25 cellular contexts compared by ENCODE assay signal in the genomic region with DNA sequence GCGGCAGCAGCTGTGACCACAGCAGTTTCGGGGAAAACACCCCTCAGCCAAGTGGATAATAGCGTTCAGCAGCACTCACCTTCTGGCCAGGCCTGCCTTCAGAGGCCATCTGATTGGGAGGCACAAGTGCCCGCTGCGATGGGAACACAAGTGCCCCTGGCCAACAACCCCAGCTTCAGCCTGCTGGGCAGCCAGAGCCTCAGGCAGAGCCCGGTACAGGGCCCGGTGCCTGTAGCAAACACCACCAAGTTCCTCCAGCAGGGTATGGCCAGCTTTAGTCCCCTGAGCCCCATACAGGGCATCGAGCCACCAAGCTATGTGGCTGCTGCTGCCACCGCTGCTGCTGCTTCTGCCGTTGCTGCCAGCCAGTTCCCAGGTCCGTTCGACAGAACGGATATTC.
"Had no signal": no experiment of that assay in that cellular context is flagged by ENCODE, and none has a peak within 500 bp of the region (broad histone marks: within the 10 kb centered on the region; RNA-seq: fewer than 3 reads in every experiment).

No MANE protein-coding gene starts in this region.

- H3K4me1 ChIP-seq: left lung, parathyroid adenoma, uterus had no signal

- DNase-seq: activated CD4-positive, alpha-beta T cell treated with anti-CD3 and anti-CD28 coated beads for 48 hours; activated CD4-positive, alpha-beta T cell treated with anti-CD3 and anti-CD28 coated beads, Interleukin-2, amount 50 U/mL, for 48 hours; activated CD8-positive, alpha-beta memory T cell treated with anti-CD3 and anti-CD28 coated beads for 24 hours; activated effector memory CD4-positive, alpha-beta T cell treated with Interleukin-2 at 50 U/mL for 16 hours; activated naive CD4-positive, alpha-beta T cell treated with Interleukin-2 at 50 U/mL for 16 hours; anterior cingulate cortex; dermis blood vessel endothelial cell; effector CD4-positive, alpha-beta T cell; left lung; lower lobe of right lung; mesenchymal stem cell; naive thymus-derived CD8-positive, alpha-beta T cell; nucleus accumbens; stimulated activated CD4-positive, alpha-beta T cell treated with anti-CD3 and anti-CD28 coated beads, Interleukin-2, amount 100 ng/mL, for 48 hours; stimulated activated naive CD4-positive, alpha-beta T cell treated with Interleukin-2 at 50 U/mL for 16 hours; uterus had no signal

- H3K4me3 ChIP-seq: left lung, lower lobe of right lung, right atrium auricular region, thoracic aorta, uterus had no signal

- H3K79me2 ChIP-seq: parathyroid adenoma had no signal

- ATAC-seq: left lung; lower lobe of right lung; naive thymus-derived CD8-positive, alpha-beta T cell had no signal

- H2AFZ ChIP-seq: parathyroid adenoma had no signal

- FAIRE-seq: bronchial epithelial cell, colon, endometrium, frontal cortex, islet of Langerhans had no signal

- H3K9ac ChIP-seq: parathyroid adenoma had no signal

- H3K27me3 ChIP-seq: left lung, right atrium auricular region, uterus had no signal

- H3K9me3 ChIP-seq: left lung, lower lobe of right lung, right atrium auricular region, thoracic aorta, uterus had no signal

- H3K27ac ChIP-seq: epithelial cell of prostate, left lung, lower lobe of right lung, parathyroid adenoma, right atrium auricular region, thoracic aorta, uterus had no signal

- H3K36me3 ChIP-seq: left lung, lower lobe of right lung, right atrium auricular region, thoracic aorta, uterus had no signal
